ENCODE assay signal across 11 cellular contexts in genomic region chr12:80216890-80217559, GRCh38.
DNase-seq lines count a peak whose midpoint lies in the region; ATAC-seq and TF ChIP-seq lines count a peak whose summit lies in the region.
"Had no signal": no experiment of that assay in that cellular context is flagged by ENCODE, and none has a peak within 500 bp of the region (broad histone marks: within the 10 kb centered on the region; RNA-seq: fewer than 3 reads in every experiment).

No MANE protein-coding gene starts in this region.

- WGBS in sigmoid colon, 2 donors = 68% methylated on average over 6 of the region's 6 CpGs

- intact Hi-C loops in sigmoid colon (cut with DNase I) = no loop called here

- ATAC-seq in GM19463 (IDR thresholded peaks at IDR 0.05; ENCODE audit: unreplicated experiment) (peak; percentile 43), HG03521 (IDR thresholded peaks at IDR 0.05; ENCODE audit: unreplicated experiment) (peak; percentile 49), HG03139 (IDR thresholded peaks at IDR 0.05; ENCODE audit: unreplicated experiment) (no peak)
- ATAC-seq in activated T-cell treated with anti-CD3 and anti-CD28 coated beads, Interleukin-2, amount 50 U/mL, for 72 hours (replicated peaks in 1 of 2) = no peak

- H3K27me3 Mint-ChIP-seq in activated T-cell treated with anti-CD3 and anti-CD28 coated beads, Interleukin-2, amount 50 U/mL, for 72 hours (ENCODE audit: low read depth) = peaks cover 17% of the 10 kb centered on the region

- H3K9me3 ChIP-seq in WERI-Rb-1 (ENCODE audit: severe bottlenecking) (no peaks in the 10 kb centered on the region), sigmoid colon (no peaks in the 10 kb centered on the region)
- H3K9me3 ChIP-seq: thoracic aorta had no signal

- no peak for TF ChIP-seq EP300 in sigmoid colon (IDR thresholded peaks at IDR 0.05)

- no peak for TF ChIP-seq CTCF in WERI-Rb-1 (IDR thresholded peaks at IDR 0.05; ENCODE audit: low read depth, low read length)
- no peak for TF ChIP-seq CTCF in sigmoid colon (IDR thresholded peaks at IDR 0.05)

- H3K4me1 ChIP-seq in sigmoid colon = peaks cover 0 to 40% (median 11%) of the 10 kb centered on the region in 4 donors

- DNase-seq in DMS 273 treated with DMSO at 0.1 percent for 48 hours (lab: John Stamatoyannopoulos, UW) = peak; percentile 44
- DNase-seq in WERI-Rb-1 = peak; percentile 41
- DNase-seq in activated T-cell treated with anti-CD3 and anti-CD28 coated beads, Interleukin-2, amount 50 U/mL, for 72 hours = no peak
- no peak for DNase-seq in sigmoid colon
- DNase-seq in T-helper 2 cell = no peak
- DNase-seq: activated CD4-positive, CD25-positive, alpha-beta regulatory T cell treated with anti-CD3 and anti-CD28 coated beads, Interleukin-2, amount 50 U/mL, for 72 hours; activated naive CD4-positive, alpha-beta T cell treated with anti-CD3 and anti-CD28 coated beads, Interleukin-2, amount 50 U/mL, for 16 hours had no signal

- H3K4me1 Mint-ChIP-seq in activated T-cell treated with anti-CD3 and anti-CD28 coated beads, Interleukin-2, amount 50 U/mL, for 72 hours (ENCODE audit: low read depth) = no peaks in the 10 kb centered on the region

- H3K27ac Mint-ChIP-seq in activated T-cell treated with anti-CD3 and anti-CD28 coated beads, Interleukin-2, amount 50 U/mL, for 72 hours = no peak overlapping the region

- no peak overlapping the region for H3K4me3 ChIP-seq in WERI-Rb-1 (ENCODE audit: low read depth, low read length)
- no peak overlapping the region for H3K4me3 ChIP-seq in sigmoid colon
- H3K4me3 ChIP-seq: thoracic aorta had no signal

- H3K27me3 ChIP-seq in WERI-Rb-1 (ENCODE audit: insufficient read depth, low read depth, severe bottlenecking) = no peaks in the 10 kb centered on the region
- no peaks in the 10 kb centered on the region for H3K27me3 ChIP-seq in sigmoid colon

- no peaks in the 10 kb centered on the region for H3K36me3 ChIP-seq in WERI-Rb-1
- no peaks in the 10 kb centered on the region for H3K36me3 ChIP-seq in sigmoid colon
- H3K36me3 ChIP-seq: thoracic aorta had no signal

- no peaks in the 10 kb centered on the region for H3K9me3 Mint-ChIP-seq in activated T-cell treated with anti-CD3 and anti-CD28 coated beads, Interleukin-2, amount 50 U/mL, for 72 hours

- H3K36me3 Mint-ChIP-seq in activated T-cell treated with anti-CD3 and anti-CD28 coated beads, Interleukin-2, amount 50 U/mL, for 72 hours (ENCODE audit: insufficient read depth in 2 of 2) = no peaks in the 10 kb centered on the region

- H3K4me3 Mint-ChIP-seq in activated T-cell treated with anti-CD3 and anti-CD28 coated beads, Interleukin-2, amount 50 U/mL, for 72 hours = no peak overlapping the region

- H3K27ac ChIP-seq in WERI-Rb-1 (peak overlapping the region; percentile 28; the same call in 1 of the 2 replicates), sigmoid colon (no peak overlapping the region)
- H3K27ac ChIP-seq: thoracic aorta had no signal

- no peak for TF ChIP-seq POLR2A in sigmoid colon (IDR thresholded peaks at IDR 0.05)

Comparison
In these comparisons a context has a peak if more than half of its experiments do, and no peak if none do; other contexts are left out.
1. DNase-seq: peak in DMS 273 treated with DMSO at 0.1 percent for 48 hours (single experiment) and WERI-Rb-1 (single experiment); none in activated T-cell treated with anti-CD3 and anti-CD28 coated beads, Interleukin-2, amount 50 U/mL, for 72 hours (0 of 2), sigmoid colon (single experiment) and T-helper 2 cell (0 of 5).
2. ATAC-seq: peak in GM19463 (single experiment) and HG03521 (single experiment); none in activated T-cell treated with anti-CD3 and anti-CD28 coated beads, Interleukin-2, amount 50 U/mL, for 72 hours (0 of 2) and HG03139 (single experiment).